Comparison of ENCODE assay signal across 2 cellular contexts in the genomic region with DNA sequence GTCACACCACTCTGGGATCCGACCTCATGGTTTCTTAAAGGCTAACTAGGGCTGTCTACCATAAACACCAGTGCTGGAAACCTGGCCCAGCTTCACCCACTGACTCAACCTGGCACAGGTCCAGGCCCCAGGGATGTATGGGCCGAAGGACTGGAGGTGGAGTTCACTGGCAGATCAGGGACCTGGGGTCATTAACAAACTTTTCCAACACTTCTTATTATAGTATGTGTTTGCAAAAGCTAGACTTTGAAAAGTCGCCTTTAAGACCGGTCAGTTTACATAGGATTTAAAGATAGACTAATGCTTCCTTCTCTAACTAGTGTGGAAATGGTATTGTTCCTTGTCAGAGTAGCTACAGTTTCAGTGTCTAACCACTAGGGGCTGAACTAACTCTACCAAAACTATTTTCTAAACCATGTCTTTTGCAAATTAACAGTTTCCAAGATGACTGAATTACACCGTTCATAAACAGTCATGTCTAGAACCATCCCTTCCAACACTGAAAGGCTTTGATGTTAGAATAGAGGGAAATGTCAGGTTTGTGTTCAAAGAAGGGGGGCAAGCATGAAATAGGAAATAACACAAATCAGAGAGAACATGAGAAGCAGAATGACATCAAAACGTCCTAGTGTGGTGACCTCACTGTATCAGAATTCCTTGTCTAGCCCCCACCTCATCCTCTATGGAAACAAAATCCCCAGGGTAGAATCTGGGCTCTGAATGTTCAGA.
TF ChIP-seq lines count a peak whose summit lies in the region.

No MANE protein-coding gene starts in this region.

TF ChIP-seq in A549, 52 proteins besides CTCF, POLR2A, EP300 and RAD21:
- TF ChIP-seq KDM1A (IDR thresholded peaks at IDR 0.05; ENCODE audit: low read depth) (no peak), JUNB (IDR thresholded peaks at IDR 0.05) (0 out of 2 replicates have a peak, but pooled peaks have one; percentile 24), KDM5A (IDR thresholded peaks at IDR 0.05) (0 out of 2 replicates have a peak, but pooled peaks have one; percentile 38), FOSL2 (IDR thresholded peaks at IDR 0.05) (no peak), FOSL2 (CRISPR knock-in tag; IDR thresholded peaks at IDR 0.05) (peak; percentile 7; the same call in 1 of the 2 replicates), JUN (IDR thresholded peaks at IDR 0.05) (0 out of 5 replicates have a peak, but pooled peaks of 1 of the 2 experiments have one; percentile 17), RARB (CRISPR knock-in tag; IDR thresholded peaks at IDR 0.05) (no peak), CHD2 (IDR thresholded peaks at IDR 0.05; ENCODE audit: low read length, partially characterized antibody) (no peak), BHLHE40 (IDR thresholded peaks at IDR 0.05; ENCODE audit: low read depth, low read length) (no peak), ZC3H11A (IDR thresholded peaks at IDR 0.05) (no peak), HEYL (CRISPR knock-in tag; IDR thresholded peaks at IDR 0.05) (no peak), ZSCAN20 (CRISPR knock-in tag; IDR thresholded peaks at IDR 0.05) (0 out of 2 replicates have a peak, but pooled peaks have one; percentile 17), HOXA7 (CRISPR knock-in tag; IDR thresholded peaks at IDR 0.05) (no peak), SMC3 (IDR thresholded peaks at IDR 0.05) (peak; percentile 85), MAX (IDR thresholded peaks at IDR 0.05) (no peak), CEBPB (IDR thresholded peaks at IDR 0.05) (0 out of 4 replicates have a peak, but pooled peaks of 1 of the 2 experiments have one; percentile 7), RNF2 (IDR thresholded peaks at IDR 0.05; ENCODE audit: borderline replicate concordance, low read depth) (no peak)

TF ChIP-seq in GM12878, 131 proteins besides CTCF, POLR2A, EP300 and RAD21:
- TF ChIP-seq RB1 (IDR thresholded peaks at IDR 0.05; ENCODE audit: borderline replicate concordance) (peak; percentile 32; the same call in 1 of the 2 replicates), SMC3 (IDR thresholded peaks at IDR 0.05; ENCODE audit: borderline replicate concordance, low read length) (peak; percentile 80; the same call in 1 of the 2 replicates), RFX5 (IDR thresholded peaks at IDR 0.05; ENCODE audit: low read depth, low read length) (no peak), SMARCA5 (IDR thresholded peaks at IDR 0.05) (peak; percentile 46; the same call in 1 of the 2 replicates), CBX5 (IDR thresholded peaks at IDR 0.05; ENCODE audit: low read depth) (no peak), YY1 (IDR thresholded peaks at IDR 0.05; ENCODE audit: low read depth, low read length) (0 out of 2 replicates have a peak, but pooled peaks have one; percentile 9), MYB (IDR thresholded peaks at IDR 0.05; ENCODE audit: borderline replicate concordance, low read depth, low read length) (no peak), TCF12 (IDR thresholded peaks at IDR 0.05; ENCODE audit: low read depth, low read length) (no peak), RUNX3 (IDR thresholded peaks at IDR 0.05; ENCODE audit: low read length) (peak; percentile 32; the same call in 1 of the 2 replicates), SKIL (IDR thresholded peaks at IDR 0.05; ENCODE audit: low read depth, poor library complexity, severe bottlenecking) (peak; percentile 36)
TF ChIP-seq in GM12878: peak in this region for 6.
